Comparison of ENCODE assay signal across 2 cellular contexts in the genomic region with DNA sequence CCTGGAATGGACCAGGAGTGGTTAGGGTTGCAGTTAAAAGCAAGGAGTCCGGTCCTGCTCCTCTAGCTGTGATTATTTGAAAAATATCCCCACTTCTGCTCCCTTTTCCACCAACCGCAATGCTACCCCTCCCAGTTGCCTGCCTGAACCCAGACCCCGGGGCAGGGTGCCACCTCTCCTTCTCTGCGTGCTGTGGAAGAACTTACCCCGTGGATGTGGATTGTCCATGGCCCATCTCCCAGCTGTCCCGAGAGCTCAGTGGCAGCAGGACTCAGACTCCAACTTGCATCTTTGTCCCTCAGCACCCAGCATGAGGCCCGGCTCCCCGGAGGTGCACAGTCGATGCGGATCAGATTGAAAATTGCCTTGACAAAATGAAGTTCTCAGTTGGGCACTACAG.
TF ChIP-seq lines count a peak whose summit lies in the region.

No MANE protein-coding gene starts in this region.

TF ChIP-seq in HEK293, 187 proteins besides CTCF, POLR2A, EP300 and RAD21:
- peak; percentile 66 for TF ChIP-seq ZIC2 (tag by site-specific recombination; IDR thresholded peaks at IDR 0.05)
- TF ChIP-seq GLI2 (tag by site-specific recombination; IDR thresholded peaks at IDR 0.05; ENCODE audit: borderline replicate concordance, low read depth), result no peak
- TF ChIP-seq ZBTB17 (tag by site-specific recombination; IDR thresholded peaks at IDR 0.05), result no peak
TF ChIP-seq in HEK293: peak in this region for 1.

TF ChIP-seq in H1, 55 proteins besides CTCF, POLR2A, EP300 and RAD21:
- TF ChIP-seq CREB1 (IDR thresholded peaks at IDR 0.05) (no peak), CHD1 (IDR thresholded peaks at IDR 0.05; ENCODE audit: low read depth, low read length) (no peak), BRCA1 (IDR thresholded peaks at IDR 0.05; ENCODE audit: low read depth, low read length) (no peak), BCL11A (IDR thresholded peaks at IDR 0.05; ENCODE audit: low read depth in 2 of 2, low read length in 2 of 2) (no peak), PHF8 (conservative IDR thresholded peaks at IDR 0.05; ENCODE audit: low read depth, low read length) (no peak), TAF1 (IDR thresholded peaks at IDR 0.05; ENCODE audit: low read depth, low read length) (no peak), SIRT6 (IDR thresholded peaks at IDR 0.05; ENCODE audit: low read length) (no peak), RNF2 (IDR thresholded peaks at IDR 0.05; ENCODE audit: borderline replicate concordance, low read depth, low read length, missing control alignments, poor library complexity, severe bottlenecking) (no peak), RFX5 (IDR thresholded peaks at IDR 0.05; ENCODE audit: borderline replicate concordance, low read depth, low read length) (no peak), GABPA (IDR thresholded peaks at IDR 0.05; ENCODE audit: borderline replicate concordance, insufficient read depth, low read length) (no peak), SP1 (IDR thresholded peaks at IDR 0.05; ENCODE audit: low read depth, low read length) (no peak)
- TF ChIP-seq, protein P1, sequence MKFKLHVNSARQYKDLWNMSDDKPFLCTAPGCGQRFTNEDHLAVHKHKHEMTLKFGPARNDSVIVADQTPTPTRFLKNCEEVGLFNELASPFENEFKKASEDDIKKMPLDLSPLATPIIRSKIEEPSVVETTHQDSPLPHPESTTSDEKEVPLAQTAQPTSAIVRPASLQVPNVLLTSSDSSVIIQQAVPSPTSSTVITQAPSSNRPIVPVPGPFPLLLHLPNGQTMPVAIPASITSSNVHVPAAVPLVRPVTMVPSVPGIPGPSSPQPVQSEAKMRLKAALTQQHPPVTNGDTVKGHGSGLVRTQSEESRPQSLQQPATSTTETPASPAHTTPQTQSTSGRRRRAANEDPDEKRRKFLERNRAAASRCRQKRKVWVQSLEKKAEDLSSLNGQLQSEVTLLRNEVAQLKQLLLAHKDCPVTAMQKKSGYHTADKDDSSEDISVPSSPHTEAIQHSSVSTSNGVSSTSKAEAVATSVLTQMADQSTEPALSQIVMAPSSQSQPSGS (IDR thresholded peaks at IDR 0.05; ENCODE audit: low read length), result no peak
- TF ChIP-seq, protein P2, sequence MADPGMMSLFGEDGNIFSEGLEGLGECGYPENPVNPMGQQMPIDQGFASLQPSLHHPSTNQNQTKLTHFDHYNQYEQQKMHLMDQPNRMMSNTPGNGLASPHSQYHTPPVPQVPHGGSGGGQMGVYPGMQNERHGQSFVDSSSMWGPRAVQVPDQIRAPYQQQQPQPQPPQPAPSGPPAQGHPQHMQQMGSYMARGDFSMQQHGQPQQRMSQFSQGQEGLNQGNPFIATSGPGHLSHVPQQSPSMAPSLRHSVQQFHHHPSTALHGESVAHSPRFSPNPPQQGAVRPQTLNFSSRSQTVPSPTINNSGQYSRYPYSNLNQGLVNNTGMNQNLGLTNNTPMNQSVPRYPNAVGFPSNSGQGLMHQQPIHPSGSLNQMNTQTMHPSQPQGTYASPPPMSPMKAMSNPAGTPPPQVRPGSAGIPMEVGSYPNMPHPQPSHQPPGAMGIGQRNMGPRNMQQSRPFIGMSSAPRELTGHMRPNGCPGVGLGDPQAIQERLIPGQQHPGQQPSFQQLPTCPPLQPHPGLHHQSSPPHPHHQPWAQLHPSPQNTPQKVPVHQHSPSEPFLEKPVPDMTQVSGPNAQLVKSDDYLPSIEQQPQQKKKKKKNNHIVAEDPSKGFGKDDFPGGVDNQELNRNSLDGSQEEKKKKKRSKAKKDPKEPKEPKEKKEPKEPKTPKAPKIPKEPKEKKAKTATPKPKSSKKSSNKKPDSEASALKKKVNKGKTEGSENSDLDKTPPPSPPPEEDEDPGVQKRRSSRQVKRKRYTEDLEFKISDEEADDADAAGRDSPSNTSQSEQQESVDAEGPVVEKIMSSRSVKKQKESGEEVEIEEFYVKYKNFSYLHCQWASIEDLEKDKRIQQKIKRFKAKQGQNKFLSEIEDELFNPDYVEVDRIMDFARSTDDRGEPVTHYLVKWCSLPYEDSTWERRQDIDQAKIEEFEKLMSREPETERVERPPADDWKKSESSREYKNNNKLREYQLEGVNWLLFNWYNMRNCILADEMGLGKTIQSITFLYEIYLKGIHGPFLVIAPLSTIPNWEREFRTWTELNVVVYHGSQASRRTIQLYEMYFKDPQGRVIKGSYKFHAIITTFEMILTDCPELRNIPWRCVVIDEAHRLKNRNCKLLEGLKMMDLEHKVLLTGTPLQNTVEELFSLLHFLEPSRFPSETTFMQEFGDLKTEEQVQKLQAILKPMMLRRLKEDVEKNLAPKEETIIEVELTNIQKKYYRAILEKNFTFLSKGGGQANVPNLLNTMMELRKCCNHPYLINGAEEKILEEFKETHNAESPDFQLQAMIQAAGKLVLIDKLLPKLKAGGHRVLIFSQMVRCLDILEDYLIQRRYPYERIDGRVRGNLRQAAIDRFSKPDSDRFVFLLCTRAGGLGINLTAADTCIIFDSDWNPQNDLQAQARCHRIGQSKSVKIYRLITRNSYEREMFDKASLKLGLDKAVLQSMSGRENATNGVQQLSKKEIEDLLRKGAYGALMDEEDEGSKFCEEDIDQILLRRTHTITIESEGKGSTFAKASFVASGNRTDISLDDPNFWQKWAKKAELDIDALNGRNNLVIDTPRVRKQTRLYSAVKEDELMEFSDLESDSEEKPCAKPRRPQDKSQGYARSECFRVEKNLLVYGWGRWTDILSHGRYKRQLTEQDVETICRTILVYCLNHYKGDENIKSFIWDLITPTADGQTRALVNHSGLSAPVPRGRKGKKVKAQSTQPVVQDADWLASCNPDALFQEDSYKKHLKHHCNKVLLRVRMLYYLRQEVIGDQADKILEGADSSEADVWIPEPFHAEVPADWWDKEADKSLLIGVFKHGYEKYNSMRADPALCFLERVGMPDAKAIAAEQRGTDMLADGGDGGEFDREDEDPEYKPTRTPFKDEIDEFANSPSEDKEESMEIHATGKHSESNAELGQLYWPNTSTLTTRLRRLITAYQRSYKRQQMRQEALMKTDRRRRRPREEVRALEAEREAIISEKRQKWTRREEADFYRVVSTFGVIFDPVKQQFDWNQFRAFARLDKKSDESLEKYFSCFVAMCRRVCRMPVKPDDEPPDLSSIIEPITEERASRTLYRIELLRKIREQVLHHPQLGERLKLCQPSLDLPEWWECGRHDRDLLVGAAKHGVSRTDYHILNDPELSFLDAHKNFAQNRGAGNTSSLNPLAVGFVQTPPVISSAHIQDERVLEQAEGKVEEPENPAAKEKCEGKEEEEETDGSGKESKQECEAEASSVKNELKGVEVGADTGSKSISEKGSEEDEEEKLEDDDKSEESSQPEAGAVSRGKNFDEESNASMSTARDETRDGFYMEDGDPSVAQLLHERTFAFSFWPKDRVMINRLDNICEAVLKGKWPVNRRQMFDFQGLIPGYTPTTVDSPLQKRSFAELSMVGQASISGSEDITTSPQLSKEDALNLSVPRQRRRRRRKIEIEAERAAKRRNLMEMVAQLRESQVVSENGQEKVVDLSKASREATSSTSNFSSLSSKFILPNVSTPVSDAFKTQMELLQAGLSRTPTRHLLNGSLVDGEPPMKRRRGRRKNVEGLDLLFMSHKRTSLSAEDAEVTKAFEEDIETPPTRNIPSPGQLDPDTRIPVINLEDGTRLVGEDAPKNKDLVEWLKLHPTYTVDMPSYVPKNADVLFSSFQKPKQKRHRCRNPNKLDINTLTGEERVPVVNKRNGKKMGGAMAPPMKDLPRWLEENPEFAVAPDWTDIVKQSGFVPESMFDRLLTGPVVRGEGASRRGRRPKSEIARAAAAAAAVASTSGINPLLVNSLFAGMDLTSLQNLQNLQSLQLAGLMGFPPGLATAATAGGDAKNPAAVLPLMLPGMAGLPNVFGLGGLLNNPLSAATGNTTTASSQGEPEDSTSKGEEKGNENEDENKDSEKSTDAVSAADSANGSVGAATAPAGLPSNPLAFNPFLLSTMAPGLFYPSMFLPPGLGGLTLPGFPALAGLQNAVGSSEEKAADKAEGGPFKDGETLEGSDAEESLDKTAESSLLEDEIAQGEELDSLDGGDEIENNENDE (IDR thresholded peaks at IDR 0.05; ENCODE audit: insufficient replicate concordance, low read length), result no peak
